In genomic region chr9:33801943-33802500, GRCh38 we compare ENCODE assay signal across 2 cellular contexts. TPM values are rescaled to one million over a fixed set of nuclear protein-coding genes. Genes with fewer than 3 reads are reported as not detected.
"Had no signal": no experiment of that assay in that cellular context is flagged by ENCODE, and none has a peak within 500 bp of the region (broad histone marks: within the 10 kb centered on the region; RNA-seq: fewer than 3 reads in every experiment).

No MANE protein-coding gene starts in this region.

RNA-seq across cellular contexts. Expression of gene PRSS3, which starts 6.7 kb away (rescaled TPM):
- total RNA-seq: LHCN-M2, NCI-H460 had no signal
